In genomic region chrX:119809185-119809666, GRCh38 we compare ENCODE assay signal across 1 cellular context.
TF ChIP-seq lines count a peak whose summit lies in the region.

No MANE protein-coding gene starts in this region.

TF ChIP-seq in K562, 482 proteins besides CTCF, POLR2A, EP300 and RAD21 (continued from another document and continues in another):
- TF ChIP-seq PHB (CRISPR knock-in tag; IDR thresholded peaks at IDR 0.05): no peak
- TF ChIP-seq ZNF766 (CRISPR knock-in tag; conservative IDR thresholded peaks at IDR 0.05): no peak
- TF ChIP-seq ILF3 (IDR thresholded peaks at IDR 0.05; ENCODE audit: borderline replicate concordance): no peak
- TF ChIP-seq ZBTB2 (IDR thresholded peaks at IDR 0.05): no peak
- TF ChIP-seq ZBTB17 (CRISPR knock-in tag; IDR thresholded peaks at IDR 0.05): no peak
- TF ChIP-seq PRPF4 (IDR thresholded peaks at IDR 0.05; ENCODE audit: insufficient read depth, low read depth, low read length, poor library complexity, severe bottlenecking): no peak
- TF ChIP-seq RBM22 (IDR thresholded peaks at IDR 0.05; ENCODE audit: low read depth, low read length, poor library complexity, severe bottlenecking): no peak
- TF ChIP-seq ZNF780A (CRISPR knock-in tag; IDR thresholded peaks at IDR 0.05): no peak
- no peak for TF ChIP-seq POLR2H (tag; IDR thresholded peaks at IDR 0.05; ENCODE audit: low read depth)
- TF ChIP-seq SPI1 (IDR thresholded peaks at IDR 0.05; ENCODE audit: borderline replicate concordance, low read depth, low read length): peak; percentile 67; the same call in 1 of the 2 replicates
- TF ChIP-seq ZNF436 (CRISPR knock-in tag; IDR thresholded peaks at IDR 0.05): no peak
- TF ChIP-seq RUNX1 (IDR thresholded peaks at IDR 0.05; ENCODE audit: low read depth): no peak
- TF ChIP-seq MYBL2 (IDR thresholded peaks at IDR 0.05; ENCODE audit: low read depth): peak; percentile 30; the same call in 1 of the 2 replicates
- TF ChIP-seq MYBL2 (CRISPR knock-in tag; IDR thresholded peaks at IDR 0.05; ENCODE audit: borderline replicate concordance): no peak
- TF ChIP-seq, protein P1, sequence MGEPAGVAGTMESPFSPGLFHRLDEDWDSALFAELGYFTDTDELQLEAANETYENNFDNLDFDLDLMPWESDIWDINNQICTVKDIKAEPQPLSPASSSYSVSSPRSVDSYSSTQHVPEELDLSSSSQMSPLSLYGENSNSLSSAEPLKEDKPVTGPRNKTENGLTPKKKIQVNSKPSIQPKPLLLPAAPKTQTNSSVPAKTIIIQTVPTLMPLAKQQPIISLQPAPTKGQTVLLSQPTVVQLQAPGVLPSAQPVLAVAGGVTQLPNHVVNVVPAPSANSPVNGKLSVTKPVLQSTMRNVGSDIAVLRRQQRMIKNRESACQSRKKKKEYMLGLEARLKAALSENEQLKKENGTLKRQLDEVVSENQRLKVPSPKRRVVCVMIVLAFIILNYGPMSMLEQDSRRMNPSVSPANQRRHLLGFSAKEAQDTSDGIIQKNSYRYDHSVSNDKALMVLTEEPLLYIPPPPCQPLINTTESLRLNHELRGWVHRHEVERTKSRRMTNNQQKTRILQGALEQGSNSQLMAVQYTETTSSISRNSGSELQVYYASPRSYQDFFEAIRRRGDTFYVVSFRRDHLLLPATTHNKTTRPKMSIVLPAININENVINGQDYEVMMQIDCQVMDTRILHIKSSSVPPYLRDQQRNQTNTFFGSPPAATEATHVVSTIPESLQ (CRISPR knock-in tag; IDR thresholded peaks at IDR 0.05): no peak
- TF ChIP-seq KLF16 (IDR thresholded peaks at IDR 0.05): peak; percentile 76
- no peak for TF ChIP-seq EZH2 (IDR thresholded peaks at IDR 0.05; ENCODE audit: borderline replicate concordance, low read depth, low read length)
- no peak for TF ChIP-seq XRCC5 (IDR thresholded peaks at IDR 0.05; ENCODE audit: low read depth, low read length)
- no peak for TF ChIP-seq ERF (CRISPR knock-in tag; IDR thresholded peaks at IDR 0.05)
- TF ChIP-seq ZNF217 (CRISPR knock-in tag; IDR thresholded peaks at IDR 0.05): no peak
- 0 out of 2 replicates have a peak, but pooled peaks have one; percentile 41 for TF ChIP-seq ETV5 (CRISPR knock-in tag; IDR thresholded peaks at IDR 0.05; ENCODE audit: low read depth)
- no peak for TF ChIP-seq SAP30 (IDR thresholded peaks at IDR 0.05; ENCODE audit: borderline replicate concordance, insufficient read depth, low read depth, low read length, poor library complexity, severe bottlenecking)
- TF ChIP-seq ATF3 (IDR thresholded peaks at IDR 0.05): peak; percentile 95
- no peak; the same call in 1 of the 2 replicates for TF ChIP-seq ATF3 (CRISPR knock-in tag; conservative IDR thresholded peaks at IDR 0.05)
- no peak for TF ChIP-seq RFX7 (CRISPR knock-in tag; IDR thresholded peaks at IDR 0.05)
- TF ChIP-seq ZNF778 (CRISPR knock-in tag; IDR thresholded peaks at IDR 0.05): no peak
- peak; percentile 46; the same call in 1 of the 2 replicates for TF ChIP-seq CBX5 (IDR thresholded peaks at IDR 0.05; ENCODE audit: borderline replicate concordance, low read depth)
- no peak for TF ChIP-seq THRB (CRISPR knock-in tag; conservative IDR thresholded peaks at IDR 0.05)
- TF ChIP-seq ZSCAN32 (CRISPR knock-in tag; IDR thresholded peaks at IDR 0.05): no peak
- TF ChIP-seq ZBTB43 (CRISPR knock-in tag; IDR thresholded peaks at IDR 0.05): no peak
- TF ChIP-seq NUFIP1 (IDR thresholded peaks at IDR 0.05; ENCODE audit: partially characterized antibody): no peak
- TF ChIP-seq CBFB (CRISPR knock-in tag; IDR thresholded peaks at IDR 0.05): no peak
- TF ChIP-seq ZNF174 (CRISPR knock-in tag; IDR thresholded peaks at IDR 0.05): no peak
- TF ChIP-seq, protein P2, sequence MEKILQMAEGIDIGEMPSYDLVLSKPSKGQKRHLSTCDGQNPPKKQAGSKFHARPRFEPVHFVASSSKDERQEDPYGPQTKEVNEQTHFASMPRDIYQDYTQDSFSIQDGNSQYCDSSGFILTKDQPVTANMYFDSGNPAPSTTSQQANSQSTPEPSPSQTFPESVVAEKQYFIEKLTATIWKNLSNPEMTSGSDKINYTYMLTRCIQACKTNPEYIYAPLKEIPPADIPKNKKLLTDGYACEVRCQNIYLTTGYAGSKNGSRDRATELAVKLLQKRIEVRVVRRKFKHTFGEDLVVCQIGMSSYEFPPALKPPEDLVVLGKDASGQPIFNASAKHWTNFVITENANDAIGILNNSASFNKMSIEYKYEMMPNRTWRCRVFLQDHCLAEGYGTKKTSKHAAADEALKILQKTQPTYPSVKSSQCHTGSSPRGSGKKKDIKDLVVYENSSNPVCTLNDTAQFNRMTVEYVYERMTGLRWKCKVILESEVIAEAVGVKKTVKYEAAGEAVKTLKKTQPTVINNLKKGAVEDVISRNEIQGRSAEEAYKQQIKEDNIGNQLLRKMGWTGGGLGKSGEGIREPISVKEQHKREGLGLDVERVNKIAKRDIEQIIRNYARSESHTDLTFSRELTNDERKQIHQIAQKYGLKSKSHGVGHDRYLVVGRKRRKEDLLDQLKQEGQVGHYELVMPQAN (IDR thresholded peaks at IDR 0.05; ENCODE audit: borderline replicate concordance): no peak
- no peak; the same call in 1 of the 2 replicates for TF ChIP-seq SMAD4 (CRISPR knock-in tag; conservative IDR thresholded peaks at IDR 0.05)
- no peak for TF ChIP-seq PHF21A (IDR thresholded peaks at IDR 0.05; ENCODE audit: borderline replicate concordance, low read depth)
- TF ChIP-seq RFX1 (IDR thresholded peaks at IDR 0.05): no peak
- TF ChIP-seq POLR2AphosphoS5 (IDR thresholded peaks at IDR 0.05; ENCODE audit: control insufficient read depth, insufficient read depth, low read depth, low read length): peak; percentile 87
- peak; percentile 51; the same call in 1 of the 2 replicates for TF ChIP-seq CBX1 (IDR thresholded peaks at IDR 0.05; ENCODE audit: low read depth)
- TF ChIP-seq, protein P3, sequence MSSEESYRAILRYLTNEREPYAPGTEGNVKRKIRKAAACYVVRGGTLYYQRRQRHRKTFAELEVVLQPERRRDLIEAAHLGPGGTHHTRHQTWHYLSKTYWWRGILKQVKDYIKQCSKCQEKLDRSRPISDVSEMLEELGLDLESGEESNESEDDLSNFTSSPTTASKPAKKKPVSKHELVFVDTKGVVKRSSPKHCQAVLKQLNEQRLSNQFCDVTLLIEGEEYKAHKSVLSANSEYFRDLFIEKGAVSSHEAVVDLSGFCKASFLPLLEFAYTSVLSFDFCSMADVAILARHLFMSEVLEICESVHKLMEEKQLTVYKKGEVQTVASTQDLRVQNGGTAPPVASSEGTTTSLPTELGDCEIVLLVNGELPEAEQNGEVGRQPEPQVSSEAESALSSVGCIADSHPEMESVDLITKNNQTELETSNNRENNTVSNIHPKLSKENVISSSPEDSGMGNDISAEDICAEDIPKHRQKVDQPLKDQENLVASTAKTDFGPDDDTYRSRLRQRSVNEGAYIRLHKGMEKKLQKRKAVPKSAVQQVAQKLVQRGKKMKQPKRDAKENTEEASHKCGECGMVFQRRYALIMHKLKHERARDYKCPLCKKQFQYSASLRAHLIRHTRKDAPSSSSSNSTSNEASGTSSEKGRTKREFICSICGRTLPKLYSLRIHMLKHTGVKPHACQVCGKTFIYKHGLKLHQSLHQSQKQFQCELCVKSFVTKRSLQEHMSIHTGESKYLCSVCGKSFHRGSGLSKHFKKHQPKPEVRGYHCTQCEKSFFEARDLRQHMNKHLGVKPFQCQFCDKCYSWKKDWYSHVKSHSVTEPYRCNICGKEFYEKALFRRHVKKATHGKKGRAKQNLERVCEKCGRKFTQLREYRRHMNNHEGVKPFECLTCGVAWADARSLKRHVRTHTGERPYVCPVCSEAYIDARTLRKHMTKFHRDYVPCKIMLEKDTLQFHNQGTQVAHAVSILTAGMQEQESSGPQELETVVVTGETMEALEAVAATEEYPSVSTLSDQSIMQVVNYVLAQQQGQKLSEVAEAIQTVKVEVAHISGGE (CRISPR knock-in tag; IDR thresholded peaks at IDR 0.05): no peak
- TF ChIP-seq NR4A1 (CRISPR knock-in tag; IDR thresholded peaks at IDR 0.05): no peak
- no peak for TF ChIP-seq NR4A1 (tag; IDR thresholded peaks at IDR 0.05)
- TF ChIP-seq RBBP5 (IDR thresholded peaks at IDR 0.05; ENCODE audit: borderline replicate concordance, insufficient read depth, low read length, poor library complexity, severe bottlenecking): no peak
- TF ChIP-seq GATAD2A (IDR thresholded peaks at IDR 0.05): no peak
- TF ChIP-seq POU5F1 (IDR thresholded peaks at IDR 0.05; ENCODE audit: borderline replicate concordance, low read depth, low read length, partially characterized antibody): no peak
- TF ChIP-seq ZNF507 (tag; conservative IDR thresholded peaks at IDR 0.05): no peak
- TF ChIP-seq, protein P4, sequence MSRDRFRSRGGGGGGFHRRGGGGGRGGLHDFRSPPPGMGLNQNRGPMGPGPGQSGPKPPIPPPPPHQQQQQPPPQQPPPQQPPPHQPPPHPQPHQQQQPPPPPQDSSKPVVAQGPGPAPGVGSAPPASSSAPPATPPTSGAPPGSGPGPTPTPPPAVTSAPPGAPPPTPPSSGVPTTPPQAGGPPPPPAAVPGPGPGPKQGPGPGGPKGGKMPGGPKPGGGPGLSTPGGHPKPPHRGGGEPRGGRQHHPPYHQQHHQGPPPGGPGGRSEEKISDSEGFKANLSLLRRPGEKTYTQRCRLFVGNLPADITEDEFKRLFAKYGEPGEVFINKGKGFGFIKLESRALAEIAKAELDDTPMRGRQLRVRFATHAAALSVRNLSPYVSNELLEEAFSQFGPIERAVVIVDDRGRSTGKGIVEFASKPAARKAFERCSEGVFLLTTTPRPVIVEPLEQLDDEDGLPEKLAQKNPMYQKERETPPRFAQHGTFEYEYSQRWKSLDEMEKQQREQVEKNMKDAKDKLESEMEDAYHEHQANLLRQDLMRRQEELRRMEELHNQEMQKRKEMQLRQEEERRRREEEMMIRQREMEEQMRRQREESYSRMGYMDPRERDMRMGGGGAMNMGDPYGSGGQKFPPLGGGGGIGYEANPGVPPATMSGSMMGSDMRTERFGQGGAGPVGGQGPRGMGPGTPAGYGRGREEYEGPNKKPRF (IDR thresholded peaks at IDR 0.05; ENCODE audit: low read depth, low read length): no peak
- peak; percentile 94 for TF ChIP-seq CEBPB (tag; IDR thresholded peaks at IDR 0.05)
- no peak for TF ChIP-seq SAFB (IDR thresholded peaks at IDR 0.05; ENCODE audit: borderline replicate concordance, low read depth, low read length)
- TF ChIP-seq E2F3 (CRISPR knock-in tag; IDR thresholded peaks at IDR 0.05): no peak
- no peak for TF ChIP-seq ZNF324 (CRISPR knock-in tag; IDR thresholded peaks at IDR 0.05)
- TF ChIP-seq MTA3 (IDR thresholded peaks at IDR 0.05; ENCODE audit: borderline replicate concordance): 0 out of 2 replicates have a peak, but pooled peaks have one; percentile 53
- no peak for TF ChIP-seq BHLHE40 (IDR thresholded peaks at IDR 0.05; ENCODE audit: low read length)
- TF ChIP-seq DDX20 (tag; IDR thresholded peaks at IDR 0.05; ENCODE audit: low read depth): no peak
- no peak for TF ChIP-seq HSF4 (CRISPR knock-in tag; IDR thresholded peaks at IDR 0.05; ENCODE audit: borderline replicate concordance)
- no peak for TF ChIP-seq ZNF75A (CRISPR knock-in tag; IDR thresholded peaks at IDR 0.05)
- TF ChIP-seq PKNOX1 (IDR thresholded peaks at IDR 0.05): peak; percentile 74
- TF ChIP-seq TCF7 (IDR thresholded peaks at IDR 0.05; ENCODE audit: borderline replicate concordance): 0 out of 2 replicates have a peak, but pooled peaks have one; percentile 52
- TF ChIP-seq ZNF224 (CRISPR knock-in tag; IDR thresholded peaks at IDR 0.05): no peak
- TF ChIP-seq HMG20A (CRISPR knock-in tag; conservative IDR thresholded peaks at IDR 0.05): no peak
- no peak for TF ChIP-seq MYNN (IDR thresholded peaks at IDR 0.05)
- no peak for TF ChIP-seq MYNN (CRISPR knock-in tag; IDR thresholded peaks at IDR 0.05)
- no peak for TF ChIP-seq ESRRA (IDR thresholded peaks at IDR 0.05; ENCODE audit: borderline replicate concordance, low read depth)
